14 cellular contexts compared by ENCODE assay signal in the genomic region with DNA sequence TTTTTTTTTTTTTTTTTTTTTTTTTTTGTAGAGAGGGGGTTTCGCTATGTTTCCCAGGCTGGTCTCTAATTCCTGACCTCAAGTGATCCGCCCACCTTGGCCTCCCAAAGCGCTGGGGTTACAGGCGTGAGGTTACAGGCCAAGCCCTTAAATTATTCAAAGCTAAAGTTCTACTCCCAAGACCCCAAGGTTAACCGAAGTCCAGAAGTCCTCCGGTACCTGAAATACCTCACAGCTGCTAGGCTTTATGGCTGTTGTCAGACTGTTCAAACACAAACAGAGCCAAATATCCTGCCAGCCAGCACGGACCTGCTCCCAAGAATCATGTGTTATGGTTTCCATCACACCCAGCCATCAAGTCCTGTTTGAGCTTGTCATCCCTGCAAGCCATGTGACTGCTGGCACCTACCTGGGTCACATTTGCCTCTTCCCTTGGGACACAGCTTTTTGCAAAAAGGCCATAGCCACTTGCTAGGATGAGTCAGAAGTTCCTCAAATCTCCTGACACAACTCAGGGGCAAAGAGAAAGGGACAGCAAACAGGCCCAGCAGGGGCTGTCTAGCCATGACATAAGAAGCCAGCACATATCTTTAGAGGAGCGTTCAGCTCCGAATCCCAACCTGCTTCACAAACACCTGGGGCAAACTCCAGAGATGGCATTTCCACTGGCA.
DNase-seq lines count a peak whose midpoint lies in the region; ATAC-seq, FAIRE-seq and TF ChIP-seq lines count a peak whose summit lies in the region.
"Had no signal": no experiment of that assay in that cellular context is flagged by ENCODE, and none has a peak within 500 bp of the region (broad histone marks: within the 10 kb centered on the region; RNA-seq: fewer than 3 reads in every experiment).

No MANE protein-coding gene starts in this region.

- DNase-seq in NCI-H510A (lab: John Stamatoyannopoulos, UW) = peak; percentile 0
- peak; percentile 57 to 58 for DNase-seq in foreskin keratinocyte
- DNase-seq in small intestine = peak; percentile 57
- no peak for DNase-seq in HEK293T (ENCODE audit: extremely low spot score)
- no peak for DNase-seq in activated CD4-positive, CD25-positive, alpha-beta regulatory T cell (lab: John Stamatoyannopoulos, UW)
- no peak for DNase-seq in lower lobe of right lung
- DNase-seq: activated T-cell treated with anti-CD3 and anti-CD28 coated beads, Interleukin-2, amount 50 U/mL, for 4 hours; KBM-7; SHP77 treated with DMSO at 0.1 percent for 48 hours had no signal

- intact Hi-C loops in lower lobe of right lung (cut with DNase I) = no loop called here

- no peak for TF ChIP-seq CTCF in foreskin keratinocyte (conservative IDR thresholded peaks at IDR 0.05)
- no peak for TF ChIP-seq CTCF in lower lobe of right lung (IDR thresholded peaks at IDR 0.05)

- 35 to 58% (median 43%) methylated on average over 9 of the region's 9 CpGs for WGBS in small intestine, 3 donors

- ATAC-seq in foreskin keratinocyte (peak; percentile 49), GM19467 (IDR thresholded peaks at IDR 0.05; ENCODE audit: unreplicated experiment) (no peak), lower lobe of right lung (no peak)
- ATAC-seq: activated T-cell treated with anti-CD3 and anti-CD28 coated beads, Interleukin-2, amount 50 U/mL, for 4 hours had no signal

- H3K4me1 ChIP-seq in HUES48 (ENCODE audit: control insufficient read depth, insufficient read depth, low read length) = peaks cover 23% of the 10 kb centered on the region
- H3K4me1 ChIP-seq in foreskin keratinocyte = peaks cover 9% of the 10 kb centered on the region
- H3K4me1 ChIP-seq in small intestine (ENCODE audit: control insufficient read depth in 2 of 2, insufficient read depth in 1 of 2, low read depth in 1 of 2, low read length in 1 of 2) = no peaks in the 10 kb centered on the region
- peaks cover 21% of the 10 kb centered on the region for H3K4me1 ChIP-seq in lower lobe of right lung

- H3K36me3 ChIP-seq in HUES48 (ENCODE audit: control insufficient read depth, insufficient read depth, low read length) (no peaks in the 10 kb centered on the region), small intestine (ENCODE audit: control insufficient read depth in 2 of 2, insufficient read depth in 2 of 2, low read length in 2 of 2) (no peaks in the 10 kb centered on the region), lower lobe of right lung (no peaks in the 10 kb centered on the region)

- H3K9me3 ChIP-seq in HUES48 (ENCODE audit: control insufficient read depth, insufficient read depth, low read length) (no peaks in the 10 kb centered on the region), small intestine (ENCODE audit: control insufficient read depth, low read depth) (no peaks in the 10 kb centered on the region), lower lobe of right lung (no peaks in the 10 kb centered on the region)

- POLR2A ChIA-PET in HEK293T (lab: Yijun Ruan, JAX) = no interaction called here

- H3K27me3 ChIP-seq in HUES48 (ENCODE audit: control insufficient read depth, insufficient read depth, low read length) (no peaks in the 10 kb centered on the region), foreskin keratinocyte (no peaks in the 10 kb centered on the region), small intestine (ENCODE audit: control insufficient read depth in 2 of 2, insufficient read depth in 2 of 2, low read length in 2 of 2) (no peaks in the 10 kb centered on the region), lower lobe of right lung (ENCODE audit: low read depth) (no peaks in the 10 kb centered on the region)

- H3K4me3 ChIP-seq in HUES48 (ENCODE audit: low read depth, low read length) = no peak overlapping the region
- no peak overlapping the region for H3K4me3 ChIP-seq in small intestine (ENCODE audit: low read depth in 1 of 2, low read length in 2 of 2)
- H3K4me3 ChIP-seq in lower lobe of right lung = no peak overlapping the region

- CTCF ChIA-PET in HEK293T (lab: Yijun Ruan, JAX) = no interaction called here

- no peak overlapping the region for H3K9ac ChIP-seq in HUES48 (ENCODE audit: low read depth, low read length)

- H3K27ac ChIP-seq in HUES48 (ENCODE audit: low read depth, low read length) = peak overlapping the region; percentile 86
- H3K27ac ChIP-seq in foreskin keratinocyte = no peak overlapping the region
- H3K27ac ChIP-seq in small intestine (ENCODE audit: low read depth in 1 of 2, low read length in 1 of 2) = no peak overlapping the region
- H3K27ac ChIP-seq in lower lobe of right lung = no peak overlapping the region

- FAIRE-seq in small intestine (lab: Jason Lieb, UNC) = no peak
- FAIRE-seq: astrocyte, D721Med, GM12892 had no signal

TF ChIP-seq in HEK293T, 16 proteins besides CTCF, POLR2A, EP300 and RAD21:
- TF ChIP-seq BHLHE40 (IDR thresholded peaks at IDR 0.05; ENCODE audit: borderline replicate concordance) (no peak), HDGF (IDR thresholded peaks at IDR 0.05; ENCODE audit: borderline replicate concordance) (no peak), ARNT (IDR thresholded peaks at IDR 0.05) (no peak), SP1 (IDR thresholded peaks at IDR 0.05) (no peak), SUZ12 (IDR thresholded peaks at IDR 0.05) (no peak), ZNF384 (IDR thresholded peaks at IDR 0.05) (no peak), ELF4 (IDR thresholded peaks at IDR 0.05) (no peak), CTBP1 (IDR thresholded peaks at IDR 0.05; ENCODE audit: borderline replicate concordance) (no peak), FOXM1 (IDR thresholded peaks at IDR 0.05; ENCODE audit: borderline replicate concordance) (no peak), TARDBP (IDR thresholded peaks at IDR 0.05) (no peak), FOXK2 (IDR thresholded peaks at IDR 0.05) (no peak), PKNOX1 (IDR thresholded peaks at IDR 0.05) (no peak), FOXA1 (IDR thresholded peaks at IDR 0.05) (no peak), L3MBTL2 (conservative IDR thresholded peaks at IDR 0.05) (no peak), NFRKB (IDR thresholded peaks at IDR 0.05) (no peak), LEF1 (IDR thresholded peaks at IDR 0.05; ENCODE audit: borderline replicate concordance) (no peak)

Comparison
In these comparisons a context has a peak if more than half of its experiments do, and no peak if none do; other contexts are left out.
1. DNase-seq: peak in NCI-H510A (single experiment), foreskin keratinocyte (2 of 2) and small intestine (single experiment); none in HEK293T (single experiment), activated CD4-positive, CD25-positive, alpha-beta regulatory T cell (0 of 4) and lower lobe of right lung (single experiment).